Comparison of ENCODE assay signal across 14 cellular contexts in the genomic region with DNA sequence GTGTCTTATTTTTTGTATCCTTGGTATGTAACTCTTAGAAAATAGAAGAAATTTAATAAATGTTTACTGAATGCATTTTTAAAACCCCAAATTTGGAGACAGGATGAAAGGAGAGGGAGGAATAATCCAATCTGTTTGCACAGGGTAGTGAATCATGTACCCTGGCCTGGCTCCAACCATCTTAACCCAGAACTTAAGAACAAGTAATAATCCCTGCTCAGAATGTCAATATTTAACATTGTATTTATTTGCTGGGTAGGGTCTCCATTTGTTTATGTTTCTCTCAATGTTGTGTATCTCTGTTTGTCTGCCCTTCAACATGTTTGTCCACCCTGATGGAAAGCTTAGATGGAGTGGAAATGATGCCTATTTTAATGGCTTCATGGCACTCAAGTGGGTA. TPM values are rescaled to one million over a fixed set of nuclear protein-coding genes. Genes with fewer than 3 reads are reported as not detected.
A peak's percentile ranks its signal among the peaks of the same experiment; 100 is the strongest.
DNase-seq lines count a peak whose midpoint lies in the region; ATAC-seq and TF ChIP-seq lines count a peak whose summit lies in the region.
"Had no signal": no experiment of that assay in that cellular context is flagged by ENCODE, and none has a peak within 500 bp of the region (broad histone marks: within the 10 kb centered on the region; RNA-seq: fewer than 3 reads in every experiment).

No MANE protein-coding gene starts in this region.

- no peak for TF ChIP-seq POLR2A in tibial nerve (IDR thresholded peaks at IDR 0.05)

- H3K4me3 Mint-ChIP-seq in activated CD8-positive, alpha-beta T cell treated with anti-CD3 and anti-CD28 coated beads for 36 hours = no peak overlapping the region
- H3K4me3 Mint-ChIP-seq: activated CD4-positive, alpha-beta memory T cell treated with anti-CD3 and anti-CD28 coated beads for 36 hours; nephron had no signal

- no peak overlapping the region for H3K27ac ChIP-seq in tibial nerve
- H3K27ac ChIP-seq: colonic mucosa, gastroesophageal sphincter, thoracic aorta had no signal

- CTCF ChIA-PET in activated CD8-positive, alpha-beta T cell treated with anti-CD3 and anti-CD28 coated beads for 36 hours (lab: Charles Lee) = no interaction called here

- H3K4me3 ChIP-seq in tibial nerve = no peak overlapping the region
- H3K4me3 ChIP-seq: colonic mucosa, gastroesophageal sphincter, thoracic aorta had no signal

- H3K27me3 ChIP-seq in tibial nerve = no peaks in the 10 kb centered on the region
- H3K27me3 ChIP-seq: colonic mucosa, gastroesophageal sphincter had no signal

- H3K9me3 Mint-ChIP-seq in activated CD8-positive, alpha-beta T cell treated with anti-CD3 and anti-CD28 coated beads for 36 hours = no peaks in the 10 kb centered on the region
- H3K9me3 Mint-ChIP-seq: activated CD4-positive, alpha-beta memory T cell treated with anti-CD3 and anti-CD28 coated beads for 36 hours; nephron had no signal

- no peak overlapping the region for H3K27ac Mint-ChIP-seq in activated CD8-positive, alpha-beta T cell treated with anti-CD3 and anti-CD28 coated beads for 36 hours
- H3K27ac Mint-ChIP-seq: activated CD4-positive, alpha-beta memory T cell treated with anti-CD3 and anti-CD28 coated beads for 36 hours; nephron had no signal

- no peaks in the 10 kb centered on the region for H3K4me1 Mint-ChIP-seq in activated CD8-positive, alpha-beta T cell treated with anti-CD3 and anti-CD28 coated beads for 36 hours (ENCODE audit: low read depth)

- H3K9me3 ChIP-seq in tibial nerve = no peaks in the 10 kb centered on the region
- H3K9me3 ChIP-seq: colonic mucosa, gastroesophageal sphincter, thoracic aorta had no signal

- peak; percentile 87 for DNase-seq in DMS79 (lab: John Stamatoyannopoulos, UW)
- DNase-seq in NCI-H1092 (lab: John Stamatoyannopoulos, UW) = peak; percentile 5
- DNase-seq in astrocyte of the hippocampus (ENCODE audit: low read depth, low spot score) = peak; percentile 68
- DNase-seq in mucosa of gallbladder (ENCODE audit: low spot score) = peak; percentile 20
- DNase-seq in tibial nerve (ENCODE audit: low spot score in 2 of 2) = no peak
- DNase-seq in activated CD8-positive, alpha-beta T cell treated with anti-CD3 and anti-CD28 coated beads for 36 hours = no peak
- no peak for DNase-seq in NCI-H526 treated with DMSO at 0.1 percent for 48 hours (lab: John Stamatoyannopoulos, UW)
- DNase-seq: activated CD4-positive, alpha-beta memory T cell treated with anti-CD3 and anti-CD28 coated beads for 36 hours; colonic mucosa; left colon had no signal

- TF ChIP-seq EP300 in tibial nerve (IDR thresholded peaks at IDR 0.05) = no peak

- H3K27me3 Mint-ChIP-seq in activated CD8-positive, alpha-beta T cell treated with anti-CD3 and anti-CD28 coated beads for 36 hours = peaks cover 9% of the 10 kb centered on the region

- no peaks in the 10 kb centered on the region for H3K36me3 Mint-ChIP-seq in activated CD8-positive, alpha-beta T cell treated with anti-CD3 and anti-CD28 coated beads for 36 hours (ENCODE audit: low read depth)
- H3K36me3 Mint-ChIP-seq: activated CD4-positive, alpha-beta memory T cell treated with anti-CD3 and anti-CD28 coated beads for 36 hours had no signal

- H3K4me1 ChIP-seq in tibial nerve = no peaks in the 10 kb centered on the region
- H3K4me1 ChIP-seq: colonic mucosa, gastroesophageal sphincter had no signal

- intact Hi-C loops in activated CD8-positive, alpha-beta T cell treated with anti-CD3 and anti-CD28 coated beads for 36 hours (cut with micrococcal nuclease) = no loop called here

- ATAC-seq in GM18858 (IDR thresholded peaks at IDR 0.05; ENCODE audit: unreplicated experiment) = no peak
- ATAC-seq in activated CD8-positive, alpha-beta T cell treated with anti-CD3 and anti-CD28 coated beads for 36 hours = no peak
- ATAC-seq: gastroesophageal sphincter, left colon had no signal

- no peaks in the 10 kb centered on the region for H3K36me3 ChIP-seq in tibial nerve
- H3K36me3 ChIP-seq: colonic mucosa, gastroesophageal sphincter, thoracic aorta had no signal

- POLR2A ChIA-PET in activated CD8-positive, alpha-beta T cell treated with anti-CD3 and anti-CD28 coated beads for 36 hours (lab: Charles Lee) = no interaction called here

- no peak for TF ChIP-seq CTCF in tibial nerve (IDR thresholded peaks at IDR 0.05)
- no peak for TF ChIP-seq CTCF in activated CD8-positive, alpha-beta T cell treated with anti-CD3 and anti-CD28 coated beads for 36 hours (IDR thresholded peaks at IDR 0.05)

RNA-seq across cellular contexts. Expression of a gene that starts 54.4 kb away (rescaled TPM):
- total RNA-seq in mucosa of gallbladder (54.7 TPM), tibial nerve (10 to 100 TPM; 47.0 to 58.6 (median 54.8) TPM)
- 1 to 10 TPM; 1.8 to 2.1 TPM for total RNA-seq in activated CD8-positive, alpha-beta T cell treated with anti-CD3 and anti-CD28 coated beads for 36 hours

Comparison
In these comparisons a context has a peak if more than half of its experiments do, and no peak if none do; other contexts are left out.
1. DNase-seq: peak in DMS79 (single experiment), NCI-H1092 (single experiment), astrocyte of the hippocampus (single experiment) and mucosa of gallbladder (single experiment); none in tibial nerve (0 of 2), activated CD8-positive, alpha-beta T cell treated with anti-CD3 and anti-CD28 coated beads for 36 hours (single experiment) and NCI-H526 treated with DMSO at 0.1 percent for 48 hours (single experiment).
2. RNA of a gene that starts 54.4 kb away (total RNA-seq): 47.0 to 58.6 TPM in tibial nerve and 54.7 TPM in mucosa of gallbladder (single experiment); 1.8 to 2.1 TPM in activated CD8-positive, alpha-beta T cell treated with anti-CD3 and anti-CD28 coated beads for 36 hours; every median in the first group is over 10 times any median in the second.